In the genomic region with DNA sequence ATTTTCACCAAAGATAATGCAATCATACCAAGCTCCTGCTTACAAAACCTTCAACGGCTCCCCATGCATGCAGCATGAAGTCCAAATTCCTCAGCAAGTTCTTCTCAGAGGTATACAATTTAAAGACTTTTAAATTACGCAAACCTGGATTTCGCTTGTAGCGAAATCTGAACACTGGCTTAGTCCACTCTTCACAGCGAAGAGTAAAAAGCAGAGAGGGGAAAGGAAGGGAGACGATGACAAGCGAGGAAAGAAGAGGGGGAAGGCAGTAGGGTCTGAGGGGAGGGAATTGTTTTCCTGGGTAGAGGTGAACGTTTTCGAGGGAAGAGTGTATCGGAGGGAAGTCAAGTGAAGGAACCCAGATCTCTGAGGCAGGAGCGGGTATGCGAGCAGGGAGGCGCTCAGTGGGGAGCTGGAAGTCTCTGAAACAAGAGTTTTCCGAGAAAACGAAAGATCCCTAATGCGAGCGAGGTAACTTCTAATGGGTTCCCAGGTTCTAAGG, we compare ENCODE assay signal across 9 cellular contexts.
DNase-seq lines count a peak whose midpoint lies in the region; ATAC-seq and TF ChIP-seq lines count a peak whose summit lies in the region.
"Had no signal": no experiment of that assay in that cellular context is flagged by ENCODE, and none has a peak within 500 bp of the region (broad histone marks: within the 10 kb centered on the region; RNA-seq: fewer than 3 reads in every experiment).

No MANE protein-coding gene starts in this region.

- ATAC-seq in stimulated activated naive CD8-positive, alpha-beta T cell treated with anti-CD3 and anti-CD28 coated beads, Interleukin-15, amount 100 ng/mL, for 72 hours: no peak
- ATAC-seq in GM18519 (IDR thresholded peaks at IDR 0.05; ENCODE audit: low FRiP score, unreplicated experiment) (no peak), HG03196 (IDR thresholded peaks at IDR 0.05; ENCODE audit: unreplicated experiment) (no peak)

- CTCF ChIA-PET in HEK293 (lab: Yijun Ruan, JAX): interaction anchor here (0.5 to 6.3 kb wide), 4 partner anchors 22 to 703 kb away, joined by 3 to 157 read pairs (median 4); no protein-coding TSS in a partner anchor

- H3K9me3 Mint-ChIP-seq in stimulated activated naive CD8-positive, alpha-beta T cell treated with anti-CD3 and anti-CD28 coated beads, Interleukin-15, amount 100 ng/mL, for 72 hours: no peaks in the 10 kb centered on the region
- H3K9me3 Mint-ChIP-seq in T-helper 2 cell treated with Interferon-gamma antibody and Interleukin-4, amounts not matched to agents 5 μg/mL and 100 μg/mL, for 36 hours: no peaks in the 10 kb centered on the region
- H3K9me3 Mint-ChIP-seq: brain had no signal

- TF ChIP-seq CTCF in HEK293 (tag by site-specific recombination; IDR thresholded peaks at IDR 0.05): no peak
- TF ChIP-seq CTCF in WI38 (IDR thresholded peaks at IDR 0.05; ENCODE audit: low read depth, low read length): no peak

- POLR2A ChIA-PET in HEK293 (lab: Yijun Ruan, JAX): interaction anchor here (0.8 to 3.5 kb wide), 11 partner anchors 10 to 760 kb away, joined by 3 to 32 read pairs (median 7); a partner anchor contains a TSS

- H3K4me3 Mint-ChIP-seq in stimulated activated naive CD8-positive, alpha-beta T cell treated with anti-CD3 and anti-CD28 coated beads, Interleukin-15, amount 100 ng/mL, for 72 hours: no peak overlapping the region
- no peak overlapping the region for H3K4me3 Mint-ChIP-seq in T-helper 2 cell treated with Interferon-gamma antibody and Interleukin-4, amounts not matched to agents 5 μg/mL and 100 μg/mL, for 36 hours

- H3K36me3 Mint-ChIP-seq in T-helper 2 cell treated with Interferon-gamma antibody and Interleukin-4, amounts not matched to agents 5 μg/mL and 100 μg/mL, for 36 hours (ENCODE audit: low read depth): no peaks in the 10 kb centered on the region
- H3K36me3 Mint-ChIP-seq: brain had no signal

- DNase-seq in iPS DF 6.9 (ENCODE audit: low read depth, low spot score): no peak
- no peak for DNase-seq in stimulated activated naive CD8-positive, alpha-beta T cell treated with anti-CD3 and anti-CD28 coated beads, Interleukin-15, amount 100 ng/mL, for 72 hours
- DNase-seq in T-helper 2 cell treated with Interferon-gamma antibody and Interleukin-4, amounts not matched to agents 5 μg/mL and 100 μg/mL, for 36 hours (ENCODE audit: low spot score): no peak

- peak overlapping the region; percentile 69 to 80 for H3K9ac ChIP-seq in stomach smooth muscle (ENCODE audit: low read length in 2 of 2)

- H3K27me3 ChIP-seq in iPS DF 6.9 (ENCODE audit: control insufficient read depth, insufficient read depth, low read length) (no peaks in the 10 kb centered on the region), stomach smooth muscle (ENCODE audit: control insufficient read depth in 1 of 2, insufficient read depth in 2 of 2, low read length in 2 of 2) (no peaks in the 10 kb centered on the region)

- H3K36me3 ChIP-seq in HEK293 (ENCODE audit: control insufficient read depth in 2 of 2, insufficient read depth in 1 of 2, low read length in 2 of 2) (peaks cover 0 to 14% of the 10 kb centered on the region in 2 experiments; a peak in 1 of 3 replicates), iPS DF 6.9 (ENCODE audit: control insufficient read depth, insufficient read depth, low read length) (no peaks in the 10 kb centered on the region), stomach smooth muscle (ENCODE audit: control insufficient read depth in 2 of 2, insufficient read depth in 2 of 2, low read length in 2 of 2) (peaks cover 0 to 2% of the 10 kb centered on the region in 2 donors)

- no peak overlapping the region for H3K27ac Mint-ChIP-seq in stimulated activated naive CD8-positive, alpha-beta T cell treated with anti-CD3 and anti-CD28 coated beads, Interleukin-15, amount 100 ng/mL, for 72 hours
- no peak overlapping the region for H3K27ac Mint-ChIP-seq in T-helper 2 cell treated with Interferon-gamma antibody and Interleukin-4, amounts not matched to agents 5 μg/mL and 100 μg/mL, for 36 hours
- H3K27ac Mint-ChIP-seq: brain had no signal

- no CpG with 5 or more reads among the region's 17 CpGs for WGBS in iPS DF 6.9 (ENCODE audit: insufficient coverage, insufficient read length)

- H3K4me1 Mint-ChIP-seq in stimulated activated naive CD8-positive, alpha-beta T cell treated with anti-CD3 and anti-CD28 coated beads, Interleukin-15, amount 100 ng/mL, for 72 hours: no peaks in the 10 kb centered on the region
- peaks cover 8% of the 10 kb centered on the region for H3K4me1 Mint-ChIP-seq in T-helper 2 cell treated with Interferon-gamma antibody and Interleukin-4, amounts not matched to agents 5 μg/mL and 100 μg/mL, for 36 hours (ENCODE audit: low read depth)

- H3K9me3 ChIP-seq in HEK293 (ENCODE audit: control insufficient read depth, insufficient read depth, low read depth, low read length) (no peaks in the 10 kb centered on the region), iPS DF 6.9 (ENCODE audit: control insufficient read depth, insufficient read depth, low read length) (no peaks in the 10 kb centered on the region), stomach smooth muscle (ENCODE audit: control insufficient read depth in 2 of 2, low read length in 2 of 2) (no peaks in the 10 kb centered on the region)

- peak overlapping the region; percentile 92 for H3K4me3 ChIP-seq in HEK293 (ENCODE audit: low read depth, low read length)
- H3K4me3 ChIP-seq in WI38 (ENCODE audit: low read depth, low read length): peak overlapping the region; percentile 80
- H3K4me3 ChIP-seq in iPS DF 6.9 (ENCODE audit: low read length): peak overlapping the region; percentile 65
- peak overlapping the region; percentile 80 to 88 for H3K4me3 ChIP-seq in stomach smooth muscle (ENCODE audit: low read length in 2 of 2)

- H3K27ac ChIP-seq in HEK293 (ENCODE audit: extremely low read depth, low read depth, low read length) (peak overlapping the region; percentile 66; the same call in 1 of the 2 replicates), iPS DF 6.9 (ENCODE audit: low read length) (no peak overlapping the region), stomach smooth muscle (ENCODE audit: low read length) (peak overlapping the region; percentile 58)

- H3K27me3 Mint-ChIP-seq in stimulated activated naive CD8-positive, alpha-beta T cell treated with anti-CD3 and anti-CD28 coated beads, Interleukin-15, amount 100 ng/mL, for 72 hours: no peaks in the 10 kb centered on the region
- H3K27me3 Mint-ChIP-seq in T-helper 2 cell treated with Interferon-gamma antibody and Interleukin-4, amounts not matched to agents 5 μg/mL and 100 μg/mL, for 36 hours (ENCODE audit: low read depth): peaks cover 9% of the 10 kb centered on the region

- H3K4me1 ChIP-seq in HEK293 (ENCODE audit: control insufficient read depth, insufficient read depth, low read length) (no peaks in the 10 kb centered on the region), iPS DF 6.9 (ENCODE audit: control insufficient read depth, insufficient read depth, low read length) (0 out of 2 replicates have a peak, but pooled peaks cover 1% of the 10 kb centered on the region), stomach smooth muscle (ENCODE audit: control insufficient read depth, insufficient read depth, low read length) (peaks cover 12% of the 10 kb centered on the region)

TF ChIP-seq in HEK293, 187 proteins besides CTCF, POLR2A, EP300 and RAD21 (continues in another document):
- TF ChIP-seq ZNF48 (tag by site-specific recombination; IDR thresholded peaks at IDR 0.05) (no peak), ZNF366 (tag by site-specific recombination; conservative IDR thresholded peaks at IDR 0.05) (peak; percentile 42; the same call in 1 of the 2 replicates), TRIM28 (IDR thresholded peaks at IDR 0.05; ENCODE audit: borderline replicate concordance, low read length) (no peak), PRDM1 (tag by site-specific recombination; IDR thresholded peaks at IDR 0.05) (peak; percentile 97)
- TF ChIP-seq, protein P1, sequence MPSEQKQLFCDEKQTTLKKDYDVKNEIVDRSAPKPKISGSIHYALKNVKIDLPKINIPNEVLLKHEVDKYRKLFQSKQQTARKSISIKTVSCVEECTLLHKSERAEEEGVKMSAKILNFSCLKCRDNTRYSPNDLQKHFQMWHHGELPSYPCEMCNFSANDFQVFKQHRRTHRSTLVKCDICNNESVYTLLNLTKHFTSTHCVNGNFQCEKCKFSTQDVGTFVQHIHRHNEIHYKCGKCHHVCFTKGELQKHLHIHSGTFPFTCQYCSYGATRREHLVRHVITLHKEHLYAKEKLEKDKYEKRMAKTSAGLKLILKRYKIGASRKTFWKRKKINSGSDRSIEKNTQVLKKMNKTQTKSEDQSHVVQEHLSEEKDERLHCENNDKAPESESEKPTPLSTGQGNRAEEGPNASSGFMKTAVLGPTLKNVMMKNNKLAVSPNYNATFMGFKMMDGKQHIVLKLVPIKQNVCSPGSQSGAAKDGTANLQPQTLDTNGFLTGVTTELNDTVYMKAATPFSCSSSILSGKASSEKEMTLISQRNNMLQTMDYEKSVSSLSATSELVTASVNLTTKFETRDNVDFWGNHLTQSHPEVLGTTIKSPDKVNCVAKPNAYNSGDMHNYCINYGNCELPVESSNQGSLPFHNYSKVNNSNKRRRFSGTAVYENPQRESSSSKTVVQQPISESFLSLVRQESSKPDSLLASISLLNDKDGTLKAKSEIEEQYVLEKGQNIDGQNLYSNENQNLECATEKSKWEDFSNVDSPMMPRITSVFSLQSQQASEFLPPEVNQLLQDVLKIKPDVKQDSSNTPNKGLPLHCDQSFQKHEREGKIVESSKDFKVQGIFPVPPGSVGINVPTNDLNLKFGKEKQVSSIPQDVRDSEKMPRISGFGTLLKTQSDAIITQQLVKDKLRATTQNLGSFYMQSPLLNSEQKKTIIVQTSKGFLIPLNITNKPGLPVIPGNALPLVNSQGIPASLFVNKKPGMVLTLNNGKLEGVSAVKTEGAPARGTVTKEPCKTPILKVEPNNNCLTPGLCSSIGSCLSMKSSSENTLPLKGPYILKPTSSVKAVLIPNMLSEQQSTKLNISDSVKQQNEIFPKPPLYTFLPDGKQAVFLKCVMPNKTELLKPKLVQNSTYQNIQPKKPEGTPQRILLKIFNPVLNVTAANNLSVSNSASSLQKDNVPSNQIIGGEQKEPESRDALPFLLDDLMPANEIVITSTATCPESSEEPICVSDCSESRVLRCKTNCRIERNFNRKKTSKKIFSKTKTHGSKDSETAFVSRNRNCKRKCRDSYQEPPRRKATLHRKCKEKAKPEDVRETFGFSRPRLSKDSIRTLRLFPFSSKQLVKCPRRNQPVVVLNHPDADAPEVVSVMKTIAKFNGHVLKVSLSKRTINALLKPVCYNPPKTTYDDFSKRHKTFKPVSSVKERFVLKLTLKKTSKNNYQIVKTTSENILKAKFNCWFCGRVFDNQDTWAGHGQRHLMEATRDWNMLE (tag by site-specific recombination; conservative IDR thresholded peaks at IDR 0.05; ENCODE audit: low read depth): no peak
